In the genomic region with DNA sequence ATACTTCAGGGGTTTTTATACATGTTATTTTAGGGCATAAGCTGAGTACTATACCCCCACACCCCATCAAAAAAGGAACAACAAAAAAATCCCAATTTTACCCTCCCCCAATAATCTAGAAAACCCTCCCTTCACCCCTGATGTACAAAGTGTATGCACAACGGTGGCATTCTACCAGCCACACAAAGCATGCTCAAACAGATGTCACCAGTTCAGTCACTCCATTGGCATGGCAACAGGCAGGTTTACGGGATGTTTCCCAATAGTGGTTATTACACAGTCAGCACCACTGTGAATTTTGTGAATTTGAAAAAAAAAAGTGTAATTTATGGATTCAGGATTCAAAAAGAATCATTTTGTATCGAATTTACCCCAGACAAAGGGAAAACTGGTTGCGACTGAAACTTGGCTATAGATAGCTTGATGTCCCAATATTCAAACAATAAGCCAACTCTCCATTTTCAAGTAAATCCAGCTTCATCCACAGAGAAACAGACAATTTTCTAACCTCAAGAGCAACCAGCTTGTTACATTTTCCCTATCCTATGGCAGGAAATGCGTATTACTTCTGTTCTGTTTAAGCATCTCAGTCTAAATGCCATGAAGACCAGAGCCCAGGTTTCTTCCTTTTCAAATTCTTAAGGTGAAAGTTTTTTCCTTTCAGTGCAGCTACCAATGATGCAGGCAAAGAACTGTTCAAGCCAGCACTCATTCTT, we compare ENCODE assay signal across 10 cellular contexts. TPM values are rescaled to one million over a fixed set of nuclear protein-coding genes. Genes with fewer than 3 reads are reported as not detected.
A peak's percentile ranks its signal among the peaks of the same experiment; 100 is the strongest.
DNase-seq lines count a peak whose midpoint lies in the region; ATAC-seq, FAIRE-seq and TF ChIP-seq lines count a peak whose summit lies in the region.
"Had no signal": no experiment of that assay in that cellular context is flagged by ENCODE, and none has a peak within 500 bp of the region (broad histone marks: within the 10 kb centered on the region; RNA-seq: fewer than 3 reads in every experiment).

No MANE protein-coding gene starts in this region.

- no peaks in the 10 kb centered on the region for H3K27me3 Mint-ChIP-seq in activated CD8-positive, alpha-beta T cell treated with anti-CD3 and anti-CD28 coated beads for 36 hours
- no peaks in the 10 kb centered on the region for H3K27me3 Mint-ChIP-seq in activated CD8-positive, alpha-beta T cell treated with anti-CD3 and anti-CD28 coated beads, Interleukin-2, amount 10 ng/mL, durations not matched to agents 7 days and 5 days (ENCODE audit: low read depth)
- no peaks in the 10 kb centered on the region for H3K27me3 Mint-ChIP-seq in glutamatergic neuron (ENCODE audit: unreplicated experiment)

- no peak for DNase-seq in activated CD8-positive, alpha-beta T cell treated with anti-CD3 and anti-CD28 coated beads for 36 hours
- DNase-seq in activated CD8-positive, alpha-beta T cell treated with anti-CD3 and anti-CD28 coated beads, Interleukin-2, amount 10 ng/mL, durations not matched to agents 7 days and 5 days: no peak
- DNase-seq in SKM-1 treated with dmso at 0.1 percent for 144 hours (lab: John Stamatoyannopoulos, UW; ENCODE audit: unreplicated experiment) (peak; percentile 56), glutamatergic neuron (no peak), substantia nigra (lab: John Stamatoyannopoulos, UW) (peak in 10 of 49 donors; percentile 3 to 30 (median 16)), frontal cortex (ENCODE audit: low spot score in 2 of 2) (no peak)
- DNase-seq: KG1 had no signal

- ATAC-seq in activated CD8-positive, alpha-beta T cell treated with anti-CD3 and anti-CD28 coated beads for 36 hours: no peak
- no peak for ATAC-seq in activated CD8-positive, alpha-beta T cell treated with anti-CD3 and anti-CD28 coated beads, Interleukin-2, amount 10 ng/mL, durations not matched to agents 7 days and 5 days
- no peak for ATAC-seq in GM21447 (IDR thresholded peaks at IDR 0.05; ENCODE audit: unreplicated experiment)
- ATAC-seq in GM21390 (IDR thresholded peaks at IDR 0.05; ENCODE audit: unreplicated experiment): no peak

- H3K9me3 Mint-ChIP-seq in activated CD8-positive, alpha-beta T cell treated with anti-CD3 and anti-CD28 coated beads for 36 hours: no peaks in the 10 kb centered on the region
- H3K9me3 Mint-ChIP-seq in activated CD8-positive, alpha-beta T cell treated with anti-CD3 and anti-CD28 coated beads, Interleukin-2, amount 10 ng/mL, durations not matched to agents 7 days and 5 days (ENCODE audit: insufficient read depth): no peaks in the 10 kb centered on the region
- no peaks in the 10 kb centered on the region for H3K9me3 Mint-ChIP-seq in glutamatergic neuron (ENCODE audit: unreplicated experiment)

- FAIRE-seq in frontal cortex (lab: Jason Lieb, UNC): no peak

- POLR2A ChIA-PET in activated CD8-positive, alpha-beta T cell treated with anti-CD3 and anti-CD28 coated beads for 36 hours (lab: Charles Lee): interaction anchor here (0.6 to 1.6 kb wide), 5 partner anchors 28 to 250 kb away, joined by 3 to 5 read pairs (median 3); partner anchors contain the start of gene ELK4
- POLR2A ChIA-PET in activated CD8-positive, alpha-beta T cell treated with anti-CD3 and anti-CD28 coated beads, Interleukin-2, amount 10 ng/mL, durations not matched to agents 7 days and 5 days (lab: Charles Lee): interaction anchor here (0.6 to 0.7 kb wide), 3 partner anchors 9 to 85 kb away, joined by 3 to 4 read pairs (median 3); no protein-coding TSS in a partner anchor

- H3K4me3 Mint-ChIP-seq in activated CD8-positive, alpha-beta T cell treated with anti-CD3 and anti-CD28 coated beads for 36 hours: no peak overlapping the region
- H3K4me3 Mint-ChIP-seq in activated CD8-positive, alpha-beta T cell treated with anti-CD3 and anti-CD28 coated beads, Interleukin-2, amount 10 ng/mL, durations not matched to agents 7 days and 5 days: no peak overlapping the region
- no peak overlapping the region for H3K4me3 Mint-ChIP-seq in glutamatergic neuron (ENCODE audit: unreplicated experiment)

- H3K27ac ChIP-seq in substantia nigra (ENCODE audit: low read depth, low read length, poor library complexity, severe bottlenecking): peak overlapping the region; percentile 3
- H3K27ac ChIP-seq: BLaER1 treated with 17β-estradiol and CSF1 and Interleukin-3, amounts not matched to agents 10 nM and 100 nM had no signal

- intact Hi-C loops in activated CD8-positive, alpha-beta T cell treated with anti-CD3 and anti-CD28 coated beads for 36 hours (cut with micrococcal nuclease): no loop called here

- peaks cover 25% of the 10 kb centered on the region for H3K4me1 Mint-ChIP-seq in activated CD8-positive, alpha-beta T cell treated with anti-CD3 and anti-CD28 coated beads for 36 hours (ENCODE audit: low read depth)
- H3K4me1 Mint-ChIP-seq in activated CD8-positive, alpha-beta T cell treated with anti-CD3 and anti-CD28 coated beads, Interleukin-2, amount 10 ng/mL, durations not matched to agents 7 days and 5 days (ENCODE audit: low read depth): peaks cover 6% of the 10 kb centered on the region
- H3K4me1 Mint-ChIP-seq in glutamatergic neuron (ENCODE audit: low read depth, unreplicated experiment): peaks cover 5% of the 10 kb centered on the region

- peaks cover 43% of the 10 kb centered on the region for H3K36me3 Mint-ChIP-seq in activated CD8-positive, alpha-beta T cell treated with anti-CD3 and anti-CD28 coated beads for 36 hours (ENCODE audit: low read depth)
- H3K36me3 Mint-ChIP-seq in activated CD8-positive, alpha-beta T cell treated with anti-CD3 and anti-CD28 coated beads, Interleukin-2, amount 10 ng/mL, durations not matched to agents 7 days and 5 days (ENCODE audit: low read depth): peaks cover 60% of the 10 kb centered on the region
- H3K36me3 Mint-ChIP-seq in glutamatergic neuron (ENCODE audit: unreplicated experiment): no peaks in the 10 kb centered on the region

- CTCF ChIA-PET in activated CD8-positive, alpha-beta T cell treated with anti-CD3 and anti-CD28 coated beads for 36 hours (lab: Charles Lee): interaction anchor here (0.7 to 9.0 kb wide), 15 partner anchors 10 to 605 kb away, joined by 3 to 232 read pairs (median 3); no protein-coding TSS in a partner anchor
- CTCF ChIA-PET in activated CD8-positive, alpha-beta T cell treated with anti-CD3 and anti-CD28 coated beads, Interleukin-2, amount 10 ng/mL, durations not matched to agents 7 days and 5 days (lab: Charles Lee): interaction anchor here (1.1 to 9.6 kb wide), 9 partner anchors 11 to 263 kb away, joined by 3 to 231 read pairs (median 5); no protein-coding TSS in a partner anchor

- TF ChIP-seq CTCF in activated CD8-positive, alpha-beta T cell treated with anti-CD3 and anti-CD28 coated beads for 36 hours (IDR thresholded peaks at IDR 0.05): no peak
- TF ChIP-seq CTCF in glutamatergic neuron (IDR thresholded peaks at IDR 0.05; ENCODE audit: partially characterized antibody, unreplicated experiment): no peak

- H3K27ac Mint-ChIP-seq in activated CD8-positive, alpha-beta T cell treated with anti-CD3 and anti-CD28 coated beads for 36 hours: peak overlapping the region; percentile 48
- H3K27ac Mint-ChIP-seq in activated CD8-positive, alpha-beta T cell treated with anti-CD3 and anti-CD28 coated beads, Interleukin-2, amount 10 ng/mL, durations not matched to agents 7 days and 5 days: no peak overlapping the region
- H3K27ac Mint-ChIP-seq in glutamatergic neuron (ENCODE audit: unreplicated experiment): peak overlapping the region; percentile 26

RNA-seq across cellular contexts. Expression of gene SLC45A3, which starts 34.0 kb away (rescaled TPM):
- under 1 TPM; 0.38 to 0.65 TPM for total RNA-seq in activated CD8-positive, alpha-beta T cell treated with anti-CD3 and anti-CD28 coated beads for 36 hours
- total RNA-seq in activated CD8-positive, alpha-beta T cell treated with anti-CD3 and anti-CD28 coated beads, Interleukin-2, amount 10 ng/mL, durations not matched to agents 7 days and 5 days: under 1 TPM; 0.18 to 0.21 TPM
- 3.7 TPM for total RNA-seq in glutamatergic neuron (ENCODE audit: unreplicated experiment)
- total RNA-seq in frontal cortex: 2.0 TPM

RNA-seq across cellular contexts. Expression of gene NUCKS1, which starts 35.6 kb away (rescaled TPM):
- total RNA-seq in activated CD8-positive, alpha-beta T cell treated with anti-CD3 and anti-CD28 coated beads for 36 hours: 100 to 1,000 TPM; 145 to 177 TPM
- total RNA-seq in activated CD8-positive, alpha-beta T cell treated with anti-CD3 and anti-CD28 coated beads, Interleukin-2, amount 10 ng/mL, durations not matched to agents 7 days and 5 days: 100 to 1,000 TPM; 236 to 237 TPM
- total RNA-seq in glutamatergic neuron (ENCODE audit: unreplicated experiment) (124 TPM), frontal cortex (234 TPM)
